1 cellular context compared by ENCODE assay signal in genomic region chr17:83071966-83072562, GRCh38.
TF ChIP-seq lines count a peak whose summit lies in the region.

No MANE protein-coding gene starts in this region.

TF ChIP-seq in GM12878, 131 proteins besides CTCF, POLR2A, EP300 and RAD21:
- no peak for TF ChIP-seq CHD2 (IDR thresholded peaks at IDR 0.05; ENCODE audit: borderline replicate concordance, low read depth, low read length)
- TF ChIP-seq, protein P1, sequence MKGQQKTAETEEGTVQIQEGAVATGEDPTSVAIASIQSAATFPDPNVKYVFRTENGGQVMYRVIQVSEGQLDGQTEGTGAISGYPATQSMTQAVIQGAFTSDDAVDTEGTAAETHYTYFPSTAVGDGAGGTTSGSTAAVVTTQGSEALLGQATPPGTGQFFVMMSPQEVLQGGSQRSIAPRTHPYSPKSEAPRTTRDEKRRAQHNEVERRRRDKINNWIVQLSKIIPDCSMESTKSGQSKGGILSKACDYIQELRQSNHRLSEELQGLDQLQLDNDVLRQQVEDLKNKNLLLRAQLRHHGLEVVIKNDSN (IDR thresholded peaks at IDR 0.05; ENCODE audit: borderline replicate concordance, extremely low read length, insufficient read depth, low read depth, low read length) = peak; percentile 18
- no peak for TF ChIP-seq NFIC (IDR thresholded peaks at IDR 0.05; ENCODE audit: low read depth, low read length)
- no peak for TF ChIP-seq NRF1 (conservative IDR thresholded peaks at IDR 0.05; ENCODE audit: low read depth, low read length)
- TF ChIP-seq BHLHE40 (IDR thresholded peaks at IDR 0.05; ENCODE audit: borderline replicate concordance in 1 of 2, low read depth in 2 of 2, low read length in 1 of 2) = peak in 1 of 2 experiments; percentile 21; a peak in 1 of 4 replicates
- no peak for TF ChIP-seq PAX5 (IDR thresholded peaks at IDR 0.05; ENCODE audit: borderline replicate concordance, low read depth, low read length)
- TF ChIP-seq ATF2 (IDR thresholded peaks at IDR 0.05; ENCODE audit: low read length) = no peak
- TF ChIP-seq, protein P2, sequence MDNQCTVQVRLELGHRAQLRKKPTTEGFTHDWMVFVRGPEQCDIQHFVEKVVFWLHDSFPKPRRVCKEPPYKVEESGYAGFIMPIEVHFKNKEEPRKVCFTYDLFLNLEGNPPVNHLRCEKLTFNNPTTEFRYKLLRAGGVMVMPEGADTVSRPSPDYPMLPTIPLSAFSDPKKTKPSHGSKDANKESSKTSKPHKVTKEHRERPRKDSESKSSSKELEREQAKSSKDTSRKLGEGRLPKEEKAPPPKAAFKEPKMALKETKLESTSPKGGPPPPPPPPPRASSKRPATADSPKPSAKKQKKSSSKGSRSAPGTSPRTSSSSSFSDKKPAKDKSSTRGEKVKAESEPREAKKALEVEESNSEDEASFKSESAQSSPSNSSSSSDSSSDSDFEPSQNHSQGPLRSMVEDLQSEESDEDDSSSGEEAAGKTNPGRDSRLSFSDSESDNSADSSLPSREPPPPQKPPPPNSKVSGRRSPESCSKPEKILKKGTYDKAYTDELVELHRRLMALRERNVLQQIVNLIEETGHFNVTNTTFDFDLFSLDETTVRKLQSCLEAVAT (IDR thresholded peaks at IDR 0.05) = no peak
- TF ChIP-seq SP1 (IDR thresholded peaks at IDR 0.05; ENCODE audit: low read depth, low read length) = no peak
